Comparison of ENCODE assay signal across 22 cellular contexts in genomic region chr5:61363715-61364114, GRCh38.
"Had no signal": no experiment of that assay in that cellular context is flagged by ENCODE, and none has a peak within 500 bp of the region (broad histone marks: within the 10 kb centered on the region; RNA-seq: fewer than 3 reads in every experiment).

No MANE protein-coding gene starts in this region.

- ATAC-seq: esophagus mucosa, gastrocnemius medialis, lower lobe of right lung had no signal

- DNase-seq: dorsolateral prefrontal cortex; effector CD4-positive, alpha-beta T cell; foreskin fibroblast; gastrocnemius medialis; head of caudate nucleus; left ventricle myocardium superior; lower lobe of right lung; natural killer cell; nucleus accumbens; sigmoid colon; stimulated activated CD4-positive, alpha-beta T cell treated with anti-CD3 and anti-CD28 coated beads, Interleukin-2, amount 100 ng/mL, for 24 hours; stimulated activated CD4-positive, alpha-beta T cell treated with anti-CD3 and anti-CD28 coated beads, Interleukin-4, amount 100 ng/mL, for 24 hours; stimulated activated naive CD4-positive, alpha-beta T cell treated with Interleukin-2 at 50 U/mL for 16 hours; stomach; thyroid gland had no signal

- H3K27ac ChIP-seq: epithelial cell of prostate, gastrocnemius medialis, lower lobe of right lung, prostate gland, right atrium auricular region, sigmoid colon, stomach, thyroid gland had no signal

- H3K36me3 ChIP-seq: gastrocnemius medialis, lower lobe of right lung, prostate gland, right atrium auricular region, sigmoid colon, thyroid gland had no signal

- H3K4me3 Mint-ChIP-seq: natural killer cell; stimulated activated effector memory CD8-positive, alpha-beta T cell treated with anti-CD3 and anti-CD28 coated beads, Interleukin-12 subunit alpha, Interleukin-12 subunit beta, amount 100 ng/mL, for 72 hours; type B pancreatic cell had no signal

- FAIRE-seq: colon had no signal

- H3K27ac Mint-ChIP-seq: natural killer cell; stimulated activated effector memory CD8-positive, alpha-beta T cell treated with anti-CD3 and anti-CD28 coated beads, Interleukin-12 subunit alpha, Interleukin-12 subunit beta, amount 100 ng/mL, for 72 hours; type B pancreatic cell had no signal

- H3K36me3 Mint-ChIP-seq: natural killer cell; stimulated activated effector memory CD8-positive, alpha-beta T cell treated with anti-CD3 and anti-CD28 coated beads, Interleukin-12 subunit alpha, Interleukin-12 subunit beta, amount 100 ng/mL, for 72 hours had no signal

- H3K9me3 Mint-ChIP-seq: natural killer cell; stimulated activated effector memory CD8-positive, alpha-beta T cell treated with anti-CD3 and anti-CD28 coated beads, Interleukin-12 subunit alpha, Interleukin-12 subunit beta, amount 100 ng/mL, for 72 hours had no signal

- H3K4me3 ChIP-seq: dorsolateral prefrontal cortex, gastrocnemius medialis, lower lobe of right lung, prostate gland, right atrium auricular region, sigmoid colon, stomach, thyroid gland had no signal

- H3K27me3 Mint-ChIP-seq: type B pancreatic cell had no signal

- H3K27me3 ChIP-seq: dorsolateral prefrontal cortex, gastrocnemius medialis, right atrium auricular region, sigmoid colon, stomach, thyroid gland had no signal

- H3K9me3 ChIP-seq: gastrocnemius medialis, lower lobe of right lung, prostate gland, right atrium auricular region, sigmoid colon, stomach, thyroid gland had no signal

- H3K4me1 ChIP-seq: prostate gland, thyroid gland had no signal
